ENCODE assay signal across 11 cellular contexts in genomic region chr15:23846218-23846617, GRCh38.
"Had no signal": no experiment of that assay in that cellular context is flagged by ENCODE, and none has a peak within 500 bp of the region (broad histone marks: within the 10 kb centered on the region; RNA-seq: fewer than 3 reads in every experiment).

No MANE protein-coding gene starts in this region.

- H3K9ac ChIP-seq: GM23248 had no signal

- FAIRE-seq: H1, H54 had no signal

- H3K4me3 ChIP-seq: GM23248, GM23338, HAP-1 had no signal

- H3K36me3 ChIP-seq: HAP-1 had no signal

- H3K4me2 ChIP-seq: GM23338 had no signal

- ATAC-seq: GM23338, HCT116 had no signal

- DNase-seq: GM23248, GOT3, H7, H9, HCEC 1CT, HFFc6 had no signal

- H3K27ac ChIP-seq: GM23248 had no signal

- H3K4me1 ChIP-seq: HAP-1 had no signal

- H2AFZ ChIP-seq: GM23248, GM23338 had no signal
